Comparison of ENCODE assay signal across 17 cellular contexts in the genomic region with DNA sequence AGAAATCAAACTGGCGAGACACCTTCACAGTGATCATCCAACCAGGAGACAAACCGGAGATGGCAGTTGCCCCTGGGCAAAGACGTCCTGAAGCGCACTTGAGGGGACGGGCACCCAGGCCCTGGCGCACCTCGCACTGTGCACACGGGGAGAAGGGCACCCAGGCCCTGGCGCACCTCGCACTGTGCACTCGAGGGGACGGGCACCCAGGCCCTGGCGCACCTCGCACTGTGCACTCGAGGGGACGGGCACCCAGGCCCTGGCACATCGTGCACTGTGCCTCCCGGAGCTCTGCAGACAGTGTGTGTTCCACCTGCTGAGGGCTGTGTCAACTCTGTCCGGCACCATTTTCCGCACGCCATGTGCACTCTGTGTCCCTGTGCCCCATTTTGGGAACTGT. TPM values are rescaled to one million over a fixed set of nuclear protein-coding genes. Genes with fewer than 3 reads are reported as not detected.
A peak's percentile ranks its signal among the peaks of the same experiment; 100 is the strongest.
DNase-seq lines count a peak whose midpoint lies in the region; ATAC-seq and TF ChIP-seq lines count a peak whose summit lies in the region.
"Had no signal": no experiment of that assay in that cellular context is flagged by ENCODE, and none has a peak within 500 bp of the region (broad histone marks: within the 10 kb centered on the region; RNA-seq: fewer than 3 reads in every experiment).

No MANE protein-coding gene starts in this region.

- intact Hi-C loops in Right ventricle myocardium superior (cut with DNase I) (no loop called here), lower lobe of right lung (cut with DNase I) (no loop called here)

- no peaks in the 10 kb centered on the region for H3K4me1 Mint-ChIP-seq in chondrocyte (ENCODE audit: low read depth)
- H3K4me1 Mint-ChIP-seq: B cell, H9 had no signal

- DNase-seq in Right ventricle myocardium superior: peak; percentile 34
- no peak for DNase-seq in right atrium auricular region (ENCODE audit: low spot score)
- peak; percentile 49 for DNase-seq in chondrocyte (ENCODE audit: low spot score)
- DNase-seq in lower lobe of right lung: peak; percentile 28
- DNase-seq in NCI-H446 (lab: John Stamatoyannopoulos, UW): no peak
- DNase-seq in NCI-H69 (lab: John Stamatoyannopoulos, UW): no peak
- DNase-seq: ACHN; C1 segment of cervical spinal cord; Calu3; CD4-positive, alpha-beta T cell; DMS 273 treated with DMSO at 0.1 percent for 48 hours; GOT3; H9; IMR-90 had no signal

- H3K9me3 ChIP-seq in right atrium auricular region (no peaks in the 10 kb centered on the region), lower lobe of right lung (no peaks in the 10 kb centered on the region)

- H3K27me3 Mint-ChIP-seq in chondrocyte (ENCODE audit: low read depth): no peaks in the 10 kb centered on the region
- H3K27me3 Mint-ChIP-seq: B cell; CD4-positive, alpha-beta T cell had no signal

- H3K36me3 ChIP-seq in right atrium auricular region (peaks cover 72% of the 10 kb centered on the region), lower lobe of right lung (peaks cover 91% of the 10 kb centered on the region)

- no peak for TF ChIP-seq CTCF in right atrium auricular region (IDR thresholded peaks at IDR 0.05)
- TF ChIP-seq CTCF in chondrocyte (IDR thresholded peaks at IDR 0.05): no peak
- no peak for TF ChIP-seq CTCF in lower lobe of right lung (IDR thresholded peaks at IDR 0.05)

- H3K4me1 ChIP-seq in right atrium auricular region (no peaks in the 10 kb centered on the region), lower lobe of right lung (no peaks in the 10 kb centered on the region)

- H3K4me3 Mint-ChIP-seq in chondrocyte (ENCODE audit: unreplicated experiment): no peak overlapping the region
- H3K4me3 Mint-ChIP-seq: B cell; CD4-positive, alpha-beta T cell; H9 had no signal

- H3K36me3 Mint-ChIP-seq in chondrocyte (ENCODE audit: low read depth): peaks cover 60% of the 10 kb centered on the region

- peaks cover 9% of the 10 kb centered on the region for H3K9me3 Mint-ChIP-seq in chondrocyte (ENCODE audit: low read depth)
- H3K9me3 Mint-ChIP-seq: CD4-positive, alpha-beta T cell had no signal

- no peak overlapping the region for H3K27ac Mint-ChIP-seq in chondrocyte (ENCODE audit: unreplicated experiment)
- H3K27ac Mint-ChIP-seq: B cell; CD4-positive, alpha-beta T cell had no signal

- H3K27ac ChIP-seq in right atrium auricular region (no peak overlapping the region), lower lobe of right lung (no peak overlapping the region)

- no peak for ATAC-seq in Right ventricle myocardium superior (ENCODE audit: poor library complexity)
- no peak for ATAC-seq in lower lobe of right lung
- no peak for ATAC-seq in GM18498 (IDR thresholded peaks at IDR 0.05; ENCODE audit: unreplicated experiment)

- no peak overlapping the region for H3K4me3 ChIP-seq in right atrium auricular region
- no peak overlapping the region for H3K4me3 ChIP-seq in lower lobe of right lung

- H3K27me3 ChIP-seq in right atrium auricular region: no peaks in the 10 kb centered on the region
- no peaks in the 10 kb centered on the region for H3K27me3 ChIP-seq in lower lobe of right lung (ENCODE audit: low read depth)

RNA-seq across cellular contexts. Expression of a gene that starts 34.6 kb away (rescaled TPM):
- 4.3 TPM for total RNA-seq in Right ventricle myocardium superior
- total RNA-seq in right atrium auricular region: 1 to 10 TPM in 1 of 2 donors, under 1 TPM in 1; 0.98 to 2.3 TPM
- not detected in 3 replicates for total RNA-seq in chondrocyte
- 3.9 TPM for total RNA-seq in lower lobe of right lung
- total RNA-seq: B cell, Daoy, IMR-90 had no signal

Comparison
In these comparisons a context has a peak if more than half of its experiments do, and no peak if none do; other contexts are left out.
1. DNase-seq: peak in Right ventricle myocardium superior (single experiment), chondrocyte (single experiment) and lower lobe of right lung (single experiment); none in right atrium auricular region (single experiment), NCI-H446 (0 of 2) and NCI-H69 (single experiment).